ENCODE assay signal across 24 cellular contexts in genomic region chr1:226314055-226314454, GRCh38. TPM values are rescaled to one million over a fixed set of nuclear protein-coding genes. Genes with fewer than 3 reads are reported as not detected.
DNase-seq lines count a peak whose midpoint lies in the region; ATAC-seq, FAIRE-seq and TF ChIP-seq lines count a peak whose summit lies in the region.
"Had no signal": no experiment of that assay in that cellular context is flagged by ENCODE, and none has a peak within 500 bp of the region (broad histone marks: within the 10 kb centered on the region; RNA-seq: fewer than 3 reads in every experiment).

No MANE protein-coding gene starts in this region.

- no peak overlapping the region for H3K23ac ChIP-seq in mesendoderm (ENCODE audit: low read length)

- ATAC-seq in K562 (no peak), GM18517 (IDR thresholded peaks at IDR 0.05; ENCODE audit: unreplicated experiment) (no peak), HG02885 (IDR thresholded peaks at IDR 0.05; ENCODE audit: poor library complexity, unreplicated experiment) (no peak)
- ATAC-seq: GM12878 had no signal

- H2BK15ac ChIP-seq in mesendoderm (replicated peaks; ENCODE audit: low read depth), result no peak overlapping the region

- H2BK120ac ChIP-seq in mesendoderm (ENCODE audit: low read depth, low read length), result no peak overlapping the region

- H3K18ac ChIP-seq in mesendoderm (ENCODE audit: low read length), result no peak overlapping the region

- POLR2A ChIA-PET in HEK293 (lab: Yijun Ruan, JAX) (no interaction called here), K562 (lab: Yijun Ruan, JAX) (no interaction called here)

- H3K79me2 ChIP-seq in K562 (ENCODE audit: control insufficient read depth, insufficient read depth, low read length) (peaks cover 7% of the 10 kb centered on the region; the same call in 2 of the 3 replicates), mesendoderm (ENCODE audit: control insufficient read depth, insufficient read depth, low read length) (no peaks in the 10 kb centered on the region)

- no peak for FAIRE-seq in K562 (lab: Jason Lieb, UNC)
- FAIRE-seq: A204.1, GM12878, GM12892 had no signal

- TF ChIP-seq EP300 in K562 (IDR thresholded peaks at IDR 0.05; ENCODE audit: low read length), result no peak

- H3K4me2 ChIP-seq in K562 (ENCODE audit: insufficient read depth, low read length) (no peak overlapping the region), mesendoderm (ENCODE audit: low read length) (no peak overlapping the region)
- H3K4me2 ChIP-seq: BLaER1 had no signal

- DNase-seq in K562 (ENCODE audit: extremely low read depth in 1 of 4, low spot score in 3 of 4), result no peak
- peak; percentile 43 for DNase-seq in mesendoderm
- DNase-seq: 8988T; ACHN; BE2C; C1 segment of cervical spinal cord; CD4-positive, alpha-beta memory T cell; CD4-positive, CD25-positive, alpha-beta regulatory T cell; CD8-positive, alpha-beta memory T cell; COR-L47; DMS 273 treated with DMSO at 0.1 percent for 48 hours; DMS153; DMS53; DMS79; DND-41; EL; GDM1 had no signal

- H3K27me3 ChIP-seq in K562 (ENCODE audit: control insufficient read depth in 2 of 2, insufficient read depth in 2 of 2, low read length in 2 of 2) (no peaks in the 10 kb centered on the region; a peak in 1 of 5 replicates), mesendoderm (ENCODE audit: insufficient read depth, low read length, poor library complexity) (no peaks in the 10 kb centered on the region)
- H3K27me3 ChIP-seq: BLaER1 had no signal

- no peak overlapping the region for H4K8ac ChIP-seq in mesendoderm (ENCODE audit: low read depth, low read length)

- H3K9me3 ChIP-seq in HEK293 (ENCODE audit: control insufficient read depth, insufficient read depth, low read depth, low read length) (no peaks in the 10 kb centered on the region), K562 (replicated peaks; ENCODE audit: control insufficient read depth, insufficient read depth, low read depth, low read length) (no peaks in the 10 kb centered on the region)
- H3K9me3 ChIP-seq: BE2C, BLaER1 had no signal

- no peak overlapping the region for H2BK5ac ChIP-seq in mesendoderm (ENCODE audit: low read length)

- H3K9ac ChIP-seq in K562 (ENCODE audit: insufficient read depth in 1 of 2, low read depth in 2 of 2, low read length in 2 of 2), result no peak overlapping the region
- no peak overlapping the region for H3K9ac ChIP-seq in mesendoderm (ENCODE audit: low read length)
- H3K9ac ChIP-seq: BLaER1 had no signal

- H2AK5ac ChIP-seq in mesendoderm (ENCODE audit: low read length), result no peak overlapping the region

- intact Hi-C loops in K562 (cut with micrococcal nuclease), result no loop called here

- CTCF ChIA-PET in HEK293 (lab: Yijun Ruan, JAX) (interaction anchor here (0.7 to 1.3 kb wide), 3 partner anchors 13 to 19 kb away, joined by 3 to 4 read pairs (median 4); no protein-coding TSS in a partner anchor), K562 (lab: Yijun Ruan, JAX; ENCODE audit: low intra/inter-chr PET ratio) (no interaction called here)

- TF ChIP-seq CTCF in HEK293 (tag by site-specific recombination; IDR thresholded peaks at IDR 0.05) (no peak), K562 (IDR thresholded peaks at IDR 0.05 in 2 of 3, conservative IDR thresholded peaks at IDR 0.05 in 1 of 3; ENCODE audit: insufficient read depth in 2 of 3, low read depth in 1 of 3, low read length in 3 of 3) (no peak)

- H3K36me3 ChIP-seq in HEK293 (ENCODE audit: control insufficient read depth in 2 of 2, insufficient read depth in 1 of 2, low read length in 2 of 2) (no peaks in the 10 kb centered on the region), K562 (ENCODE audit: control insufficient read depth, insufficient read depth, low read length) (no peaks in the 10 kb centered on the region), mesendoderm (ENCODE audit: control insufficient read depth, insufficient read depth, low read length) (no peaks in the 10 kb centered on the region)
- H3K36me3 ChIP-seq: BE2C, BLaER1 had no signal

- peaks cover 5% of the 10 kb centered on the region; the same call in 1 of the 2 replicates for H3K4me1 ChIP-seq in HEK293 (ENCODE audit: control insufficient read depth, insufficient read depth, low read length)
- peaks cover 15 to 16% of the 10 kb centered on the region in 2 experiments for H3K4me1 ChIP-seq in K562 (replicated peaks in 1 of 2; ENCODE audit: control insufficient read depth in 2 of 2, insufficient read depth in 2 of 2, low read length in 2 of 2)
- peaks cover 2% of the 10 kb centered on the region for H3K4me1 ChIP-seq in mesendoderm (ENCODE audit: control insufficient read depth, low read depth, low read length)
- H3K4me1 ChIP-seq: BE2C had no signal

- H4K5ac ChIP-seq in mesendoderm (ENCODE audit: low read length), result no peak overlapping the region

- H4K20me1 ChIP-seq in K562 (replicated peaks; ENCODE audit: control insufficient read depth, insufficient read depth, low read length), result no peaks in the 10 kb centered on the region
- H4K20me1 ChIP-seq: BLaER1 had no signal

- H3K9me1 ChIP-seq in K562 (ENCODE audit: control insufficient read depth, insufficient read depth, low read length), result no peaks in the 10 kb centered on the region

- H3K27ac ChIP-seq in HEK293 (ENCODE audit: extremely low read depth, low read depth, low read length), result no peak overlapping the region
- H3K27ac ChIP-seq in K562 (ENCODE audit: extremely low read depth, low read depth, low read length), result no peak overlapping the region
- no peak overlapping the region for H3K27ac ChIP-seq in mesendoderm (ENCODE audit: low read depth, low read length)
- H3K27ac ChIP-seq: BLaER1 had no signal

- no peak overlapping the region for H3K4me3 ChIP-seq in HEK293 (ENCODE audit: low read depth, low read length)
- H3K4me3 ChIP-seq in K562, result no peak overlapping the region
- no peak overlapping the region for H3K4me3 ChIP-seq in mesendoderm (ENCODE audit: low read length)
- H3K4me3 ChIP-seq: BLaER1, GM12878 had no signal

- in situ Hi-C loops in K562 (cut with MboI), result no loop called here

- no TSS peak for BruUV-seq in K562 (replicated peaks; lab: Mats Ljungman, UMichigan)

- TF ChIP-seq RAD21 in K562 (CRISPR knock-in tag; conservative IDR thresholded peaks at IDR 0.05 in 1 of 2, IDR thresholded peaks at IDR 0.05 in 1 of 2), result no peak

- no peak overlapping the region for H2AFZ ChIP-seq in K562 (ENCODE audit: low read depth, low read length)

- no peak overlapping the region for H3K56ac ChIP-seq in mesendoderm (ENCODE audit: low read length)

- no peaks in the 10 kb centered on the region for H3K79me1 ChIP-seq in mesendoderm (ENCODE audit: low read length)

- H3K4ac ChIP-seq in mesendoderm (ENCODE audit: low read depth, low read length), result no peak overlapping the region

- no peak for TF ChIP-seq POLR2A in K562 (conservative IDR thresholded peaks at IDR 0.05)

TF ChIP-seq in HEK293, 187 proteins besides CTCF, POLR2A, EP300 and RAD21:
- TF ChIP-seq ZNF18 (tag by site-specific recombination; IDR thresholded peaks at IDR 0.05) (0 out of 2 replicates have a peak, but pooled peaks have one; percentile 46), ZNF792 (tag by site-specific recombination; IDR thresholded peaks at IDR 0.05) (no peak)

TF ChIP-seq in K562, 482 proteins besides CTCF, POLR2A, EP300 and RAD21 (continues in another document):
- no peak for TF ChIP-seq MBD2 (IDR thresholded peaks at IDR 0.05; ENCODE audit: borderline replicate concordance, low read depth)
- 0 out of 4 replicates have a peak, but pooled peaks of 1 of the 2 experiments have one; percentile 34 for TF ChIP-seq TBL1XR1 (IDR thresholded peaks at IDR 0.05; ENCODE audit: low read length in 2 of 2)

RNA-seq across cellular contexts. Expression of gene LIN9, which starts 5.1 kb away (rescaled TPM):
- total RNA-seq in K562 (2011; cell fraction: chromatin; rRNA removed; ENCODE audit: low replicate concordance), result 14.8 and 38.6 TPM in 2 replicates
- total RNA-seq in K562 (2011; cell fraction: nucleolus; rRNA removed), result 8.2 and 11.1 TPM in 2 replicates
- 15.6 and 18.7 TPM in 2 replicates for total RNA-seq in K562 (2011; cell fraction: nucleoplasm; rRNA removed)
- total RNA-seq in K562 (2014; rRNA removed) (15.8 and 18.8 TPM in 2 replicates), K562 (2014; rRNA removed; fragmentation: Illumina TruSeq; extraction: Trizol) (31.4 and 37.5 TPM in 2 replicates), K562 (2015; rRNA removed; fragmentation: Illumina TruSeq; extraction: Trizol) (29.3 and 30.6 TPM in 2 replicates), K562 (2021) (18.9 and 19.4 TPM in 2 replicates)
- polyA plus RNA-seq in K562 (2011; rRNA removed) (22.9 and 33.0 TPM in 2 replicates), K562 (2014; fragmentation: Illumina TruSeq; extraction: Trizol) (21.6 and 25.3 TPM in 2 replicates), K562 (2014; fragmentation: Nextera tagmentation; extraction: Ambion mirVana) (10 to 100 TPM; 19.4 to 26.8 TPM), K562 (2014; rRNA removed) (19.6 and 25.5 TPM in 2 replicates)
- 7.5 and 14.3 TPM in 2 replicates for polyA plus RNA-seq in K562 (2011; cell fraction: cytosol; rRNA removed)
- polyA plus RNA-seq in K562 (2011; cell fraction: nucleus; rRNA removed), result 15.2 and 19.7 TPM in 2 replicates
- polyA plus RNA-seq in K562 (2012), result 11.8 and 14.2 TPM in 2 replicates
- polyA minus RNA-seq in K562 (2011; rRNA and poly(A)+ RNA removed), result 23.7 and 24.4 TPM in 2 replicates
- polyA minus RNA-seq in K562 (2011; cell fraction: cytosol; rRNA and poly(A)+ RNA removed), result 6.8 and 10.7 TPM in 2 replicates
- polyA minus RNA-seq in K562 (2011; cell fraction: nucleus; rRNA and poly(A)+ RNA removed), result 10.4 and 18.0 TPM in 2 replicates
- 10.6 TPM for polyA plus RNA-seq in mesendoderm (2013, experiment 1 of 2)
- polyA plus RNA-seq in mesendoderm (2013, experiment 2 of 2), result 10.9 TPM
